Comparison of ENCODE assay signal across 8 cellular contexts in the genomic region with DNA sequence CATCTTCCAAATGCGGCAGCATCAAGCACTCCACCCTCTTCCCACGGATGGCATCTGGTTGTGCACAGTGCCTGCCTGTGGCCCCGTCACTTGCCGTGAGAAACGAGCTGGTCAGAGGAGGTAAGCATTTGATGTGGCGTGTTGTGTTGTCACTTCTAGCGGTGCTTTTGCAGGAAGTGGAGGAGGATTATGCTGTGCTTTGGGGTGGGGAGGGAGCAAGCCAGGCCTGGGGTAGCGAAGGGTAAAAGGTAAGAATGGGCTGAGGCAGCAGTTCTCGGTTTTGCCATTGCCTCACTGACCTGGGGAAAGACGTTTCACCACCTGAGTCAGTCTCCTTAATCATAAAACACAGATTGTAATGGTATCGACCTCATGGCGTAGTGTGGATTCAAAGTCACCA. TPM values are rescaled to one million over a fixed set of nuclear protein-coding genes. Genes with fewer than 3 reads are reported as not detected.
A peak's percentile ranks its signal among the peaks of the same experiment; 100 is the strongest.
DNase-seq lines count a peak whose midpoint lies in the region; ATAC-seq and TF ChIP-seq lines count a peak whose summit lies in the region.

No MANE protein-coding gene starts in this region.

- H3K27ac ChIP-seq in breast epithelium = peak overlapping the region in 1 of 2 donors; percentile 25

- peaks cover 15% of the 10 kb centered on the region for H3K36me3 ChIP-seq in breast epithelium

- no peak for TF ChIP-seq CTCF in natural killer cell (IDR thresholded peaks at IDR 0.05)
- TF ChIP-seq CTCF in breast epithelium (IDR thresholded peaks at IDR 0.05) = no peak

- peaks cover 43 to 50% of the 10 kb centered on the region in 2 donors for H3K4me1 Mint-ChIP-seq in natural killer cell
- peaks cover 30 to 51% of the 10 kb centered on the region in 2 donors for H3K4me1 Mint-ChIP-seq in stimulated activated naive B cell treated with anti-CD40 and anti-IgM and Interleukin-4, amounts not matched to agents 10 μg/mL and 1 μg/mL and 100 μg/mL, for 72 hours

- no peak overlapping the region for H3K4me3 ChIP-seq in breast epithelium

- H3K4me3 Mint-ChIP-seq in natural killer cell = peak overlapping the region; percentile 57
- peak overlapping the region in 1 of 2 donors; percentile 41 for H3K4me3 Mint-ChIP-seq in stimulated activated naive B cell treated with anti-CD40 and anti-IgM and Interleukin-4, amounts not matched to agents 10 μg/mL and 1 μg/mL and 100 μg/mL, for 72 hours

- peaks cover 0 to 9% of the 10 kb centered on the region in 2 donors for H3K4me1 ChIP-seq in breast epithelium

- peak; percentile 34 to 79 (median 59) for DNase-seq in T-helper 1 cell
- DNase-seq in activated T-cell treated with anti-CD3 and anti-CD28 coated beads, Interleukin-2, amount 50 U/mL, for 48 hours = peak; percentile 80 to 84
- DNase-seq in natural killer cell = no peak
- DNase-seq in stimulated activated naive B cell treated with anti-CD40 and anti-IgM and Interleukin-4, amounts not matched to agents 10 μg/mL and 1 μg/mL and 100 μg/mL, for 72 hours = no peak
- no peak for DNase-seq in NCI-H2196 treated with DMSO at 0.1 percent for 48 hours (lab: John Stamatoyannopoulos, UW; ENCODE audit: unreplicated experiment)
- no peak for DNase-seq in breast epithelium (ENCODE audit: low spot score in 2 of 2)
- no peak for DNase-seq in C1 segment of cervical spinal cord (lab: John Stamatoyannopoulos, UW)

- ATAC-seq in natural killer cell (peak; percentile 49 to 65 (median 57)), GM21529 (IDR thresholded peaks at IDR 0.05; ENCODE audit: unreplicated experiment) (no peak)
- ATAC-seq in stimulated activated naive B cell treated with anti-CD40 and anti-IgM and Interleukin-4, amounts not matched to agents 10 μg/mL and 1 μg/mL and 100 μg/mL, for 72 hours (replicated peaks) = no peak

- no peaks in the 10 kb centered on the region for H3K27me3 Mint-ChIP-seq in natural killer cell (ENCODE audit: low read depth in 2 of 2)
- H3K27me3 Mint-ChIP-seq in stimulated activated naive B cell treated with anti-CD40 and anti-IgM and Interleukin-4, amounts not matched to agents 10 μg/mL and 1 μg/mL and 100 μg/mL, for 72 hours = no peaks in the 10 kb centered on the region

- intact Hi-C loops in natural killer cell (cut with micrococcal nuclease) = loop anchor here (5.0 kb wide), 1 partner anchor 237 kb away; no protein-coding TSS in a partner anchor
- intact Hi-C loops in breast epithelium (cut with DNase I; ENCODE audit: low total_unique reads) = no loop called here

- TF ChIP-seq POLR2A in breast epithelium (IDR thresholded peaks at IDR 0.05) = no peak

- no peaks in the 10 kb centered on the region for H3K36me3 Mint-ChIP-seq in natural killer cell
- H3K36me3 Mint-ChIP-seq in stimulated activated naive B cell treated with anti-CD40 and anti-IgM and Interleukin-4, amounts not matched to agents 10 μg/mL and 1 μg/mL and 100 μg/mL, for 72 hours = peaks cover 22 to 47% of the 10 kb centered on the region in 2 donors

- peak overlapping the region; percentile 79 to 81 for H3K27ac Mint-ChIP-seq in natural killer cell
- H3K27ac Mint-ChIP-seq in stimulated activated naive B cell treated with anti-CD40 and anti-IgM and Interleukin-4, amounts not matched to agents 10 μg/mL and 1 μg/mL and 100 μg/mL, for 72 hours = peak overlapping the region; percentile 66

- no peaks in the 10 kb centered on the region for H3K9me3 ChIP-seq in breast epithelium

- H3K9me3 Mint-ChIP-seq in natural killer cell = no peaks in the 10 kb centered on the region
- H3K9me3 Mint-ChIP-seq in stimulated activated naive B cell treated with anti-CD40 and anti-IgM and Interleukin-4, amounts not matched to agents 10 μg/mL and 1 μg/mL and 100 μg/mL, for 72 hours = no peaks in the 10 kb centered on the region

- no peaks in the 10 kb centered on the region for H3K27me3 ChIP-seq in breast epithelium

RNA-seq across cellular contexts. Expression of a gene that starts 2.3 kb away (rescaled TPM):
- total RNA-seq in natural killer cell = 10 to 100 TPM; 35.5 to 38.8 (median 36.3) TPM
- total RNA-seq in breast epithelium = 10 to 100 TPM; 26.5 to 45.7 (median 26.6) TPM

RNA-seq across cellular contexts. Expression of a gene that starts 30.7 kb away (rescaled TPM):
- total RNA-seq in natural killer cell (10 to 100 TPM; 29.9 to 35.2 (median 30.2) TPM), breast epithelium (10 to 100 TPM; 33.4 to 61.0 (median 37.7) TPM)

RNA-seq across cellular contexts. Expression of a gene that starts 44.9 kb away (rescaled TPM):
- total RNA-seq in natural killer cell (not detected), breast epithelium (under 1 TPM in 1 of 3 donors, not detected in 2; 0.33 TPM)

Comparison
In these comparisons a context has a peak if more than half of its experiments do, and no peak if none do; other contexts are left out.
1. DNase-seq: peak in T-helper 1 cell (5 of 5) and activated T-cell treated with anti-CD3 and anti-CD28 coated beads, Interleukin-2, amount 50 U/mL, for 48 hours (2 of 2); none in natural killer cell (single experiment), stimulated activated naive B cell treated with anti-CD40 and anti-IgM and Interleukin-4, amounts not matched to agents 10 μg/mL and 1 μg/mL and 100 μg/mL, for 72 hours (single experiment), NCI-H2196 treated with DMSO at 0.1 percent for 48 hours (single experiment), breast epithelium (0 of 2) and C1 segment of cervical spinal cord (0 of 14).
2. ATAC-seq: peak in natural killer cell (3 of 3); none in stimulated activated naive B cell treated with anti-CD40 and anti-IgM and Interleukin-4, amounts not matched to agents 10 μg/mL and 1 μg/mL and 100 μg/mL, for 72 hours (0 of 2) and GM21529 (single experiment).